1 cellular context compared by ENCODE assay signal in the genomic region with DNA sequence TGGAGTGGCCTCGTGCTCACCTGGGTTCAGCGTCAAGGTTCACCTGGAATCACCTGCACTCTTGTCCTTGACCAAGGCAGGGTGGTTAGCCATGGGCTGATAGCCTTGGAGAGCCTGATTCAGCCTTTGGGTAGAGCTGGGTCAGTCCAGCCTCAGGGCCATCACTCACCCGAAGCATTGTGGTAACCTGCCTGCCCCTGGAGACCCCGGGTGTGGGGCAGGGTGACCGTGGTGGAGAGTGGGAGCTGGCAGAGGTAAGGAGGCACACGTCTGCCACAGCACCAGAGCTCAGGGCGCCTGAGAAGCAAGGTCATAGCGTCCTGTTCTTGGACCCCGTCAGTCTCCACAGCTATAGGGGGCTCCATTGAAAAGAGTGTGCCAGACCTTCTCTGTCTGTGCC.
TF ChIP-seq lines count a peak whose summit lies in the region.

No MANE protein-coding gene starts in this region.

TF ChIP-seq in A549, 52 proteins besides CTCF, POLR2A, EP300 and RAD21 (continued from another document):
- TF ChIP-seq SMC3 (IDR thresholded peaks at IDR 0.05): no peak
